11 cellular contexts compared by ENCODE assay signal in genomic region chr5:150251504-150251903, GRCh38. TPM values are rescaled to one million over a fixed set of nuclear protein-coding genes. Genes with fewer than 3 reads are reported as not detected.
"Had no signal": no experiment of that assay in that cellular context is flagged by ENCODE, and none has a peak within 500 bp of the region (broad histone marks: within the 10 kb centered on the region; RNA-seq: fewer than 3 reads in every experiment).

No MANE protein-coding gene starts in this region.

- H3K9ac ChIP-seq: GM23248 had no signal

- H3K4me3 Mint-ChIP-seq: HFFc6, IgD-negative memory B cell had no signal

- H2AFZ ChIP-seq: GM23248 had no signal

- H3K27ac Mint-ChIP-seq: HFFc6, IgD-negative memory B cell had no signal

- H3K4me3 ChIP-seq: GM23248, HAP-1 had no signal

- H3K4me1 Mint-ChIP-seq: IgD-negative memory B cell had no signal

- H3K9me3 ChIP-seq: HAP-1 had no signal

- H3K36me3 Mint-ChIP-seq: IgD-negative memory B cell had no signal

- H3K27ac ChIP-seq: GM23248, HL-60 had no signal

- H3K9me3 Mint-ChIP-seq: HFFc6, IgD-negative memory B cell had no signal

- DNase-seq: GM23248, GOT3, H7, HFFc6 had no signal

- H3K36me3 ChIP-seq: HAP-1 had no signal

- ATAC-seq: HCT116, HepG2 had no signal

RNA-seq across cellular contexts. Expression of gene CAMK2A, which starts 38.1 kb away (rescaled TPM):
- total RNA-seq: HT1080 had no signal
- polyA plus RNA-seq: GM23248, HepG2, IgD-negative memory B cell had no signal

RNA-seq across cellular contexts. Expression of gene ARSI, which starts 51.2 kb away (rescaled TPM):
- total RNA-seq: H4 had no signal
- polyA plus RNA-seq: IgD-negative memory B cell had no signal
